ENCODE assay signal across 1 cellular context in the genomic region with DNA sequence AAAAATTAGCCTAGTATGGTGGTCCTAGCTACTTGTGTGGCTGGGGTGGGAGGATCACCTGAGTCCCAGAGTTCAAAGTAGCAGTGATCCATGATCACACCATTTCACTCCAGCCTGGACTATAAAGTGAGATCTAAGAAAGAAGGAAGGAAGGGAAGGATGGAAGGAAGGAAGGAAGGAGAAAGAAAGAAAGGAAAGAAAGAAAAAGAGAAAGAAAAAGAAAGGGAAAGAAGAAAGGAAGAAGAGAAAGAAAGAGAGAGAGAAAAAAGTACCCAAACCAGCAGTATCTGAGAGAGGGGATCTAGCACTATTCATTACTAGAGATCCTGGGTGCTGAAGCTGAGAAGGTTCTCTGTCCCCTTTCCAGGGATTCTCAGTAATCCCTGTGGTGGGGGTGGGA.
TF ChIP-seq lines count a peak whose summit lies in the region.

No MANE protein-coding gene starts in this region.

TF ChIP-seq in K562, 482 proteins besides CTCF, POLR2A, EP300 and RAD21 (continued from another document):
- TF ChIP-seq ARID3B (CRISPR knock-in tag; IDR thresholded peaks at IDR 0.05; ENCODE audit: borderline replicate concordance) (no peak), CREB1 (IDR thresholded peaks at IDR 0.05) (no peak), CREB1 (CRISPR knock-in tag; IDR thresholded peaks at IDR 0.05) (no peak), WHSC1 (IDR thresholded peaks at IDR 0.05; ENCODE audit: low read length) (no peak)
TF ChIP-seq in K562: peak in this region for 1.
